ENCODE assay signal across 30 cellular contexts in genomic region chr19:33671211-33671610, GRCh38. TPM values are rescaled to one million over a fixed set of nuclear protein-coding genes. Genes with fewer than 3 reads are reported as not detected.
"Had no signal": no experiment of that assay in that cellular context is flagged by ENCODE, and none has a peak within 500 bp of the region (broad histone marks: within the 10 kb centered on the region; RNA-seq: fewer than 3 reads in every experiment).

No MANE protein-coding gene starts in this region.

- H3K4me1 Mint-ChIP-seq: immature natural killer cell; mesothelial cell of epicardium; naive B cell; neural crest cell; stimulated activated naive B cell treated with anti-CD40 and anti-IgM and Interleukin-4, amounts not matched to agents 10 μg/mL and 1 μg/mL and 100 μg/mL, for 72 hours had no signal

- H3K9me3 Mint-ChIP-seq: mesothelial cell of epicardium; natural killer cell treated with Interleukin-12 subunit alpha and Interleukin-12 subunit beta and Interleukin-15 and Interleukin-18, amount 100 ng/mL, for 72 hours; neural crest cell; stimulated activated naive CD8-positive, alpha-beta T cell treated with anti-CD3 and anti-CD28 coated beads, Interleukin-15, Interleukin-2, amounts not matched to agents 100 ng/mL and 50 ng/mL, for 24 hours had no signal

- H3K36me3 Mint-ChIP-seq: immature natural killer cell; mesothelial cell of epicardium; naive B cell; natural killer cell treated with Interleukin-12 subunit alpha and Interleukin-12 subunit beta and Interleukin-15 and Interleukin-18, amount 100 ng/mL, for 72 hours; stimulated activated naive B cell treated with anti-CD40 and anti-IgM and Interleukin-4, amounts not matched to agents 10 μg/mL and 1 μg/mL and 100 μg/mL, for 72 hours had no signal

- H3K27ac Mint-ChIP-seq: immature natural killer cell; mesothelial cell of epicardium; natural killer cell treated with Interleukin-12 subunit alpha and Interleukin-12 subunit beta and Interleukin-15 and Interleukin-18, amount 100 ng/mL, for 72 hours; stimulated activated naive B cell treated with anti-CD40 and anti-IgM and Interleukin-4, amounts not matched to agents 10 μg/mL and 1 μg/mL and 100 μg/mL, for 72 hours; stimulated activated naive CD8-positive, alpha-beta T cell treated with anti-CD3 and anti-CD28 coated beads, Interleukin-15, Interleukin-2, amounts not matched to agents 100 ng/mL and 50 ng/mL, for 24 hours had no signal

- H3K4me1 ChIP-seq: colonic mucosa, heart right ventricle, left lung, prostate gland, suprapubic skin, transverse colon, upper lobe of right lung, uterus had no signal

- H3K4me3 ChIP-seq: colonic mucosa, esophagus squamous epithelium, heart right ventricle, left lung, mucosa of descending colon, prostate gland, skin epidermis, suprapubic skin, transverse colon, upper lobe of right lung, uterus had no signal

- DNase-seq: colonic mucosa; dermis blood vessel endothelial cell; effector memory CD4-positive, alpha-beta T cell; esophagus squamous epithelium; foreskin melanocyte; glutamatergic neuron; heart right ventricle; hippocampal formation; immature natural killer cell; left lung; mesenchymal stem cell; mucosa of descending colon; naive B cell; stimulated activated CD4-positive, alpha-beta T cell treated with anti-CD3 and anti-CD28 coated beads, Interleukin-15, amount 100 ng/mL, for 24 hours; stimulated activated CD4-positive, alpha-beta T cell treated with anti-CD3 and anti-CD28 coated beads, Interleukin-2, amount 100 ng/mL, for 48 hours; stimulated activated naive B cell treated with anti-CD40 and anti-IgM and Interleukin-4, amounts not matched to agents 10 μg/mL and 1 μg/mL and 100 μg/mL, for 72 hours; transverse colon; upper lobe of right lung; uterus had no signal

- H3K27me3 ChIP-seq: colonic mucosa, transverse colon, uterus had no signal

- H3K4me3 Mint-ChIP-seq: immature natural killer cell; mesothelial cell of epicardium; naive B cell; natural killer cell treated with Interleukin-12 subunit alpha and Interleukin-12 subunit beta and Interleukin-15 and Interleukin-18, amount 100 ng/mL, for 72 hours; neural crest cell; stimulated activated naive B cell treated with anti-CD40 and anti-IgM and Interleukin-4, amounts not matched to agents 10 μg/mL and 1 μg/mL and 100 μg/mL, for 72 hours; stimulated activated naive CD8-positive, alpha-beta T cell treated with anti-CD3 and anti-CD28 coated beads, Interleukin-15, Interleukin-2, amounts not matched to agents 100 ng/mL and 50 ng/mL, for 24 hours had no signal

- H3K9me3 ChIP-seq: colonic mucosa, esophagus squamous epithelium, heart right ventricle, left lung, mucosa of descending colon, prostate gland, suprapubic skin, transverse colon, upper lobe of right lung, uterus had no signal

- H3K27ac ChIP-seq: colonic mucosa, esophagus squamous epithelium, heart right ventricle, left lung, prostate gland, skin epidermis, suprapubic skin, transverse colon, upper lobe of right lung, uterus had no signal

- H3K36me3 ChIP-seq: colonic mucosa, esophagus squamous epithelium, heart right ventricle, left lung, prostate gland, suprapubic skin, transverse colon, upper lobe of right lung, uterus had no signal

- ATAC-seq: heart right ventricle; left lung; mucosa of descending colon; natural killer cell treated with Interleukin-12 subunit alpha and Interleukin-12 subunit beta and Interleukin-15 and Interleukin-18, amount 100 ng/mL, for 72 hours; right cardiac atrium; stimulated activated naive B cell treated with anti-CD40 and anti-IgM and Interleukin-4, amounts not matched to agents 10 μg/mL and 1 μg/mL and 100 μg/mL, for 72 hours; upper lobe of right lung had no signal

RNA-seq across cellular contexts. Expression of gene CHST8, which starts 49.5 kb away (rescaled TPM):
- total RNA-seq: colonic mucosa; dermis blood vessel endothelial cell; endothelial cell of umbilical vein; epithelial cell of proximal tubule; natural killer cell treated with Interleukin-12 subunit alpha and Interleukin-12 subunit beta and Interleukin-15 and Interleukin-18, amount 100 ng/mL, for 72 hours; osteoblast; transverse colon had no signal
